ENCODE assay signal across 18 cellular contexts in genomic region chr13:39512687-39513086, GRCh38.
"Had no signal": no experiment of that assay in that cellular context is flagged by ENCODE, and none has a peak within 500 bp of the region (broad histone marks: within the 10 kb centered on the region; RNA-seq: fewer than 3 reads in every experiment).

No MANE protein-coding gene starts in this region.

- H3K36me3 ChIP-seq: adrenal gland, cardiac muscle cell, esophagus squamous epithelium, lower lobe of right lung, spleen had no signal

- H3K27me3 ChIP-seq: adrenal gland, cardiac muscle cell, esophagus squamous epithelium, spleen had no signal

- H3K9me3 ChIP-seq: adrenal gland, esophagus squamous epithelium, lower lobe of right lung had no signal

- H3K4me1 ChIP-seq: adrenal gland, spleen had no signal

- H3K27ac ChIP-seq: adrenal gland, cardiac muscle cell, esophagus squamous epithelium, lower lobe of right lung, spleen, VCaP had no signal

- ATAC-seq: activated naive CD4-positive, alpha-beta T cell treated with anti-CD3 and anti-CD28 coated beads, Interleukin-2, amount 50 U/mL, for 72 hours; activated T-cell treated with anti-CD3 and anti-CD28 coated beads, Interleukin-2, amount 50 U/mL, for 72 hours; left colon; lower lobe of right lung had no signal

- H3K4me3 ChIP-seq: adrenal gland, cardiac muscle cell, esophagus squamous epithelium, lower lobe of right lung, spleen had no signal

- DNase-seq: activated CD4-positive, CD25-positive, alpha-beta regulatory T cell treated with anti-CD3 and anti-CD28 coated beads, Interleukin-2, amount 50 U/mL, for 72 hours; activated CD8-positive, alpha-beta memory T cell treated with anti-CD3 and anti-CD28 coated beads for 24 hours; activated gamma-delta T cell treated with Interleukin-2 at 50 U/mL for 16 hours; activated T-cell treated with anti-CD3 and anti-CD28 coated beads, Interleukin-2, amount 50 U/mL, for 72 hours; adrenal gland; effector CD8-positive, alpha-beta T cell; esophagus squamous epithelium; left colon; lower lobe of right lung; nephron progenitor cell; occipital lobe; retina; spleen; stimulated activated naive CD4-positive, alpha-beta T cell; T-helper 2 cell had no signal
